ENCODE assay signal across 8 cellular contexts in genomic region chr2:26691881-26692813, GRCh38. TPM values are rescaled to one million over a fixed set of nuclear protein-coding genes. Genes with fewer than 3 reads are reported as not detected.
DNase-seq lines count a peak whose midpoint lies in the region; ATAC-seq and TF ChIP-seq lines count a peak whose summit lies in the region.

KCNK3 (plus strand) TSS chr2:26692722; CDS start chr2:26692876, 154 bp downstream.

- H3K9me3 ChIP-seq in neuron (ENCODE audit: low read length) (no peaks in the 10 kb centered on the region), tibial nerve (no peaks in the 10 kb centered on the region)

- no peak for TF ChIP-seq POLR2A in tibial nerve (IDR thresholded peaks at IDR 0.05)

- H3K9me3 Mint-ChIP-seq in activated T-helper 17 cell treated with anti-CD3 and anti-CD28 coated beads, Interleukin-2, amount 50 U/mL, for 72 hours = no peaks in the 10 kb centered on the region

- peak; percentile 56 for ATAC-seq in activated T-helper 17 cell treated with anti-CD3 and anti-CD28 coated beads, Interleukin-2, amount 50 U/mL, for 72 hours (replicated peaks)
- ATAC-seq in HG03045 (IDR thresholded peaks at IDR 0.05; ENCODE audit: unreplicated experiment) (no peak), HG03439 (IDR thresholded peaks at IDR 0.05; ENCODE audit: unreplicated experiment) (no peak)

- TF ChIP-seq CTCF in fibroblast of villous mesenchyme (IDR thresholded peaks at IDR 0.05; ENCODE audit: insufficient read depth, low read depth, low read length) = no peak
- TF ChIP-seq CTCF in tibial nerve (IDR thresholded peaks at IDR 0.05) = no peak

- in situ Hi-C loops in G401 (cut with HindIII; ENCODE audit: low sequenced_read_pairs) = no loop called here

- peaks cover 11% of the 10 kb centered on the region for H3K27me3 ChIP-seq in neuron (ENCODE audit: insufficient read depth, low read length)
- H3K27me3 ChIP-seq in tibial nerve = peaks cover 0 to 77% of the 10 kb centered on the region in 2 donors

- no peaks in the 10 kb centered on the region for H3K36me3 Mint-ChIP-seq in activated T-helper 17 cell treated with anti-CD3 and anti-CD28 coated beads, Interleukin-2, amount 50 U/mL, for 72 hours (ENCODE audit: low read depth)

- H3K4me1 ChIP-seq in neuron (ENCODE audit: insufficient read depth, low read length) (peaks cover 21% of the 10 kb centered on the region), tibial nerve (peaks cover 0 to 18% (median 9%) of the 10 kb centered on the region in 4 donors)

- no peak within 1 kb of the TSS for H3K27ac Mint-ChIP-seq in activated T-helper 17 cell treated with anti-CD3 and anti-CD28 coated beads, Interleukin-2, amount 50 U/mL, for 72 hours

- 5% methylated on average over 20 to 42 of the region's 53 CpGs for WGBS in tibial nerve, 2 donors

- H3K27ac ChIP-seq in tibial nerve = peak within 1 kb of the TSS in 1 of 4 donors; percentile 36

- TF ChIP-seq EP300 in tibial nerve (IDR thresholded peaks at IDR 0.05) = peak in 1 of 2 donors; percentile 16

- peak; percentile 75 for DNase-seq in G401 (ENCODE audit: low spot score)
- DNase-seq in NCI-H510A (lab: John Stamatoyannopoulos, UW) = peak; percentile 90
- peak; percentile 37 for DNase-seq in fibroblast of villous mesenchyme (ENCODE audit: low read depth)
- no peak for DNase-seq in tibial nerve (ENCODE audit: low spot score in 2 of 2)

- peak within 1 kb of the TSS; percentile 51 for H2AFZ ChIP-seq in neuron (ENCODE audit: low read depth, low read length)

- no peaks in the 10 kb centered on the region for H3K4me1 Mint-ChIP-seq in activated T-helper 17 cell treated with anti-CD3 and anti-CD28 coated beads, Interleukin-2, amount 50 U/mL, for 72 hours

- peak within 1 kb of the TSS; percentile 25 for H3K4me3 ChIP-seq in fibroblast of villous mesenchyme (ENCODE audit: low read depth, low read length)
- H3K4me3 ChIP-seq in neuron (ENCODE audit: low read length) = peak within 1 kb of the TSS; percentile 54
- peak within 1 kb of the TSS; percentile 16 to 48 (median 24) for H3K4me3 ChIP-seq in tibial nerve

- H3K36me3 ChIP-seq in neuron (ENCODE audit: insufficient read depth, low read length) (no peaks in the 10 kb centered on the region), tibial nerve (no peaks in the 10 kb centered on the region)

- no peak within 1 kb of the TSS for H3K4me3 Mint-ChIP-seq in activated T-helper 17 cell treated with anti-CD3 and anti-CD28 coated beads, Interleukin-2, amount 50 U/mL, for 72 hours

- H3K27me3 Mint-ChIP-seq in activated T-helper 17 cell treated with anti-CD3 and anti-CD28 coated beads, Interleukin-2, amount 50 U/mL, for 72 hours = peaks cover 69% of the 10 kb centered on the region

RNA-seq across cellular contexts. Expression of gene KCNK3, which starts in this region (rescaled TPM):
- total RNA-seq in G401 (2014; rRNA removed; shearing (Covaris generic)) = not detected in 2 replicates
- total RNA-seq in activated T-helper 17 cell treated with anti-CD3 and anti-CD28 coated beads, Interleukin-2, amount 50 U/mL, for 72 hours = not detected
- under 0.01 TPM in 2 replicates for total RNA-seq in fibroblast of villous mesenchyme
- 1 to 10 TPM in 3 of 4 donors, under 1 TPM in 1; 0.84 to 6.9 (median 1.7) TPM for total RNA-seq in tibial nerve

Comparison
In these comparisons a context has a peak if more than half of its experiments do, and no peak if none do; other contexts are left out.
1. Peak in DNase-seq in G401; RNA of the gene not detected or under 1 TPM.
2. Peak in ATAC-seq in activated T-helper 17 cell treated with anti-CD3 and anti-CD28 coated beads, Interleukin-2, amount 50 U/mL, for 72 hours; RNA of the gene not detected or under 1 TPM.
3. Peak in DNase-seq and H3K4me3 ChIP-seq in fibroblast of villous mesenchyme; RNA of the gene not detected or under 1 TPM.